In genomic region chrX:31212856-31213748, GRCh38 we compare ENCODE assay signal across 32 cellular contexts.
DNase-seq lines count a peak whose midpoint lies in the region; ATAC-seq, FAIRE-seq and TF ChIP-seq lines count a peak whose summit lies in the region.
"Had no signal": no experiment of that assay in that cellular context is flagged by ENCODE, and none has a peak within 500 bp of the region (broad histone marks: within the 10 kb centered on the region; RNA-seq: fewer than 3 reads in every experiment).

No MANE protein-coding gene starts in this region.

- peak overlapping the region; percentile 22 for H3K27ac ChIP-seq in RWPE2 (ENCODE audit: poor library complexity, severe bottlenecking)
- no peak overlapping the region for H3K27ac ChIP-seq in CD8-positive, alpha-beta T cell (ENCODE audit: low read depth, low read length)
- H3K27ac ChIP-seq: 22Rv1, breast epithelium, coronary artery, hepatocyte, left lung, neutrophil, psoas muscle had no signal

- peak; percentile 85 for FAIRE-seq in GM12891 (lab: Jason Lieb, UNC)
- FAIRE-seq: TTC549 had no signal

- H3K4me1 ChIP-seq in RWPE2 (ENCODE audit: insufficient read depth, poor library complexity, severe bottlenecking) = peaks cover 27% of the 10 kb centered on the region
- H3K4me1 ChIP-seq in CD8-positive, alpha-beta T cell (ENCODE audit: insufficient read depth, low read length) = no peaks in the 10 kb centered on the region
- H3K4me1 ChIP-seq: breast epithelium, left lung, psoas muscle had no signal

- H3K4me3 ChIP-seq in RWPE2 (ENCODE audit: severe bottlenecking) = no peak overlapping the region
- no peak overlapping the region for H3K4me3 ChIP-seq in CD8-positive, alpha-beta T cell (ENCODE audit: low read depth, low read length)
- H3K4me3 ChIP-seq: breast epithelium, coronary artery, hepatocyte, left lung, psoas muscle had no signal

- no peak overlapping the region for H3K4me3 Mint-ChIP-seq in glutamatergic neuron (ENCODE audit: unreplicated experiment)
- H3K4me3 Mint-ChIP-seq in CD8-positive, alpha-beta T cell = no peak overlapping the region
- H3K4me3 Mint-ChIP-seq: activated CD4-positive, alpha-beta memory T cell treated with anti-CD3 and anti-CD28 coated beads for 36 hours; activated naive CD4-positive, alpha-beta T cell treated with anti-CD3 and anti-CD28 coated beads, Interleukin-2, amount 10 ng/mL, durations not matched to agents 7 days and 5 days; CD4-positive, CD25-positive, alpha-beta regulatory T cell; naive B cell; stimulated activated naive B cell treated with anti-CD40 and anti-IgM and Interleukin-4, amounts not matched to agents 10 μg/mL and 1 μg/mL and 100 μg/mL, for 72 hours; T-helper 1 cell treated with Interleukin-12 subunit alpha and Interleukin-12 subunit beta and Interleukin-4 antibody, amounts not matched to agents 30 μg/mL and 1 μg/mL, for 36 hours had no signal

- ATAC-seq in RWPE2 (ENCODE audit: low read depth) = peak; percentile 39; the same call in 2 of the 3 replicates
- no peak for ATAC-seq in left lobe of liver
- no peak for ATAC-seq in CD8-positive, alpha-beta T cell
- ATAC-seq: activated CD4-positive, CD25-positive, alpha-beta regulatory T cell treated with anti-CD3 and anti-CD28 coated beads, Interleukin-2, amount 50 U/mL, for 24 hours; esophagus mucosa; psoas muscle had no signal

- H3K27me3 ChIP-seq in RWPE2 (ENCODE audit: insufficient read depth, poor library complexity, severe bottlenecking) = no peaks in the 10 kb centered on the region
- H3K27me3 ChIP-seq in CD8-positive, alpha-beta T cell (ENCODE audit: insufficient read depth, low read length) = no peaks in the 10 kb centered on the region
- H3K27me3 ChIP-seq: hepatocyte, left lung, neutrophil had no signal

- TF ChIP-seq POLR2A in GM12891 (IDR thresholded peaks at IDR 0.05; ENCODE audit: low read depth, low read length) = no peak

- TF ChIP-seq CTCF in RWPE2 (IDR thresholded peaks at IDR 0.05; ENCODE audit: poor library complexity, severe bottlenecking) (no peak), glutamatergic neuron (IDR thresholded peaks at IDR 0.05; ENCODE audit: partially characterized antibody, unreplicated experiment) (no peak)
- TF ChIP-seq CTCF in CD8-positive, alpha-beta T cell (IDR thresholded peaks at IDR 0.05) = no peak

- H3K27ac Mint-ChIP-seq in glutamatergic neuron (ENCODE audit: unreplicated experiment) = peak overlapping the region; percentile 2
- no peak overlapping the region for H3K27ac Mint-ChIP-seq in CD8-positive, alpha-beta T cell
- H3K27ac Mint-ChIP-seq: activated CD4-positive, alpha-beta memory T cell treated with anti-CD3 and anti-CD28 coated beads for 36 hours; activated naive CD4-positive, alpha-beta T cell treated with anti-CD3 and anti-CD28 coated beads, Interleukin-2, amount 10 ng/mL, durations not matched to agents 7 days and 5 days; CD4-positive, CD25-positive, alpha-beta regulatory T cell; stimulated activated naive B cell treated with anti-CD40 and anti-IgM and Interleukin-4, amounts not matched to agents 10 μg/mL and 1 μg/mL and 100 μg/mL, for 72 hours; T-helper 1 cell treated with Interleukin-12 subunit alpha and Interleukin-12 subunit beta and Interleukin-4 antibody, amounts not matched to agents 30 μg/mL and 1 μg/mL, for 36 hours had no signal

- H3K36me3 ChIP-seq in RWPE2 (ENCODE audit: low read depth) = no peaks in the 10 kb centered on the region
- H3K36me3 ChIP-seq in CD8-positive, alpha-beta T cell (ENCODE audit: insufficient read depth, low read length) = no peaks in the 10 kb centered on the region
- H3K36me3 ChIP-seq: breast epithelium, left lung, neutrophil had no signal

- peaks cover 3% of the 10 kb centered on the region for H3K4me1 Mint-ChIP-seq in glutamatergic neuron (ENCODE audit: low read depth, unreplicated experiment)
- H3K4me1 Mint-ChIP-seq in CD8-positive, alpha-beta T cell (ENCODE audit: low read depth) = no peaks in the 10 kb centered on the region
- H3K4me1 Mint-ChIP-seq: activated naive CD4-positive, alpha-beta T cell treated with anti-CD3 and anti-CD28 coated beads, Interleukin-2, amount 10 ng/mL, durations not matched to agents 7 days and 5 days; CD4-positive, CD25-positive, alpha-beta regulatory T cell had no signal

- CTCF ChIA-PET in CD8-positive, alpha-beta T cell (lab: Charles Lee) = no interaction called here

- H3K27me3 Mint-ChIP-seq in glutamatergic neuron (ENCODE audit: unreplicated experiment) = no peaks in the 10 kb centered on the region
- no peaks in the 10 kb centered on the region for H3K27me3 Mint-ChIP-seq in CD8-positive, alpha-beta T cell (ENCODE audit: low read depth)
- H3K27me3 Mint-ChIP-seq: activated CD4-positive, alpha-beta memory T cell treated with anti-CD3 and anti-CD28 coated beads for 36 hours; activated naive CD4-positive, alpha-beta T cell treated with anti-CD3 and anti-CD28 coated beads, Interleukin-2, amount 10 ng/mL, durations not matched to agents 7 days and 5 days; CD4-positive, CD25-positive, alpha-beta regulatory T cell; naive B cell; stimulated activated naive B cell treated with anti-CD40 and anti-IgM and Interleukin-4, amounts not matched to agents 10 μg/mL and 1 μg/mL and 100 μg/mL, for 72 hours had no signal

- intact Hi-C loops in CD8-positive, alpha-beta T cell (cut with DNase I, micrococcal nuclease) = no loop called here

- no peaks in the 10 kb centered on the region for H3K36me3 Mint-ChIP-seq in glutamatergic neuron (ENCODE audit: unreplicated experiment)
- H3K36me3 Mint-ChIP-seq in CD8-positive, alpha-beta T cell = no peaks in the 10 kb centered on the region
- H3K36me3 Mint-ChIP-seq: activated CD4-positive, alpha-beta memory T cell treated with anti-CD3 and anti-CD28 coated beads for 36 hours; activated naive CD4-positive, alpha-beta T cell treated with anti-CD3 and anti-CD28 coated beads, Interleukin-2, amount 10 ng/mL, durations not matched to agents 7 days and 5 days; CD4-positive, CD25-positive, alpha-beta regulatory T cell; naive B cell had no signal

- H3K9me3 Mint-ChIP-seq in glutamatergic neuron (ENCODE audit: unreplicated experiment) = no peaks in the 10 kb centered on the region
- no peaks in the 10 kb centered on the region for H3K9me3 Mint-ChIP-seq in CD8-positive, alpha-beta T cell
- H3K9me3 Mint-ChIP-seq: activated CD4-positive, alpha-beta memory T cell treated with anti-CD3 and anti-CD28 coated beads for 36 hours; activated naive CD4-positive, alpha-beta T cell treated with anti-CD3 and anti-CD28 coated beads, Interleukin-2, amount 10 ng/mL, durations not matched to agents 7 days and 5 days; naive B cell; stimulated activated naive B cell treated with anti-CD40 and anti-IgM and Interleukin-4, amounts not matched to agents 10 μg/mL and 1 μg/mL and 100 μg/mL, for 72 hours; T-helper 1 cell treated with Interleukin-12 subunit alpha and Interleukin-12 subunit beta and Interleukin-4 antibody, amounts not matched to agents 30 μg/mL and 1 μg/mL, for 36 hours had no signal

- POLR2A ChIA-PET in CD8-positive, alpha-beta T cell (lab: Charles Lee) = no interaction called here

- no peaks in the 10 kb centered on the region for H3K9me3 ChIP-seq in RWPE2 (ENCODE audit: severe bottlenecking)
- H3K9me3 ChIP-seq in CD8-positive, alpha-beta T cell (ENCODE audit: low read length) = no peaks in the 10 kb centered on the region
- H3K9me3 ChIP-seq: breast epithelium, left lung, neutrophil, psoas muscle, SK-N-SH had no signal

- DNase-seq in NCI-H1092 treated with DMSO at 0.1 percent for 48 hours (lab: John Stamatoyannopoulos, UW) (peak; percentile 5), NCI-H1092 (lab: John Stamatoyannopoulos, UW) (no peak), GM12891 (ENCODE audit: insufficient read length, low spot score) (no peak), RWPE2 (ENCODE audit: low spot score) (no peak), glutamatergic neuron (no peak), anterior cingulate cortex (lab: John Stamatoyannopoulos, UW) (no peak), left lobe of liver (ENCODE audit: low spot score) (no peak)
- no peak for DNase-seq in CD8-positive, alpha-beta T cell
- DNase-seq: activated CD8-positive, alpha-beta memory T cell treated with anti-CD3 and anti-CD28 coated beads, Interleukin-2, amount 50 U/mL, for 4 hours; activated naive CD4-positive, alpha-beta T cell treated with anti-CD3 and anti-CD28 coated beads, Interleukin-2, amount 10 ng/mL, durations not matched to agents 7 days and 5 days; amniotic stem cell; CD4-positive, CD25-positive, alpha-beta regulatory T cell; effector memory CD4-positive, alpha-beta T cell; foreskin melanocyte; left lung; NCI-H146; NCI-H2171; NCI-H524; psoas muscle; stimulated activated naive B cell treated with anti-CD40 and anti-IgM and Interleukin-4, amounts not matched to agents 10 μg/mL and 1 μg/mL and 100 μg/mL, for 72 hours had no signal

TF ChIP-seq in GM12891, 5 proteins besides CTCF, POLR2A, EP300 and RAD21:
- TF ChIP-seq TAF1 (IDR thresholded peaks at IDR 0.05; ENCODE audit: low read depth, low read length) (no peak), PAX5 (IDR thresholded peaks at IDR 0.05; ENCODE audit: insufficient read depth, low read length, severe bottlenecking) (no peak), POLR2AphosphoS5 (IDR thresholded peaks at IDR 0.05; ENCODE audit: low read depth, low read length) (no peak), POU2F2 (IDR thresholded peaks at IDR 0.05; ENCODE audit: low read depth, low read length) (no peak), SPI1 (IDR thresholded peaks at IDR 0.05; ENCODE audit: low read depth, low read length) (no peak)
